ENCODE assay signal across 13 cellular contexts in genomic region chr19:18559685-18560084, GRCh38. TPM values are rescaled to one million over a fixed set of nuclear protein-coding genes. Genes with fewer than 3 reads are reported as not detected.
A peak's percentile ranks its signal among the peaks of the same experiment; 100 is the strongest.
DNase-seq lines count a peak whose midpoint lies in the region; ATAC-seq and TF ChIP-seq lines count a peak whose summit lies in the region.
"Had no signal": no experiment of that assay in that cellular context is flagged by ENCODE, and none has a peak within 500 bp of the region (broad histone marks: within the 10 kb centered on the region; RNA-seq: fewer than 3 reads in every experiment).

No MANE protein-coding gene starts in this region.

- DNase-seq in CD14-positive monocyte (ENCODE audit: low spot score) (no peak), adipocyte (ENCODE audit: low read depth) (no peak), nephron progenitor cell (no peak), glutamatergic neuron (no peak)
- DNase-seq: amygdala, DMS 273 treated with DMSO at 0.1 percent for 48 hours, hippocampal formation, NCI-H2171, RPMI8226 had no signal

- ATAC-seq in HG03025 (IDR thresholded peaks at IDR 0.05; ENCODE audit: low FRiP score, unreplicated experiment) (no peak), HG03432 (IDR thresholded peaks at IDR 0.05; ENCODE audit: unreplicated experiment) (no peak), HG03521 (IDR thresholded peaks at IDR 0.05; ENCODE audit: unreplicated experiment) (no peak)

- intact Hi-C loops in CD14-positive monocyte (cut with micrococcal nuclease), result loop anchor here in 1 of 2 donors (5.0 kb wide), 1 partner anchor 37 kb away; the partner anchor contains the start of gene ELL

- H3K36me3 ChIP-seq in adipocyte (ENCODE audit: control insufficient read depth, insufficient read depth, low read length, severe bottlenecking), result peaks cover 21% of the 10 kb centered on the region

- no peaks in the 10 kb centered on the region for H3K9me3 Mint-ChIP-seq in CD14-positive monocyte
- H3K9me3 Mint-ChIP-seq in IgD-negative memory B cell, result no peaks in the 10 kb centered on the region
- H3K9me3 Mint-ChIP-seq in nephron progenitor cell, result no peaks in the 10 kb centered on the region
- H3K9me3 Mint-ChIP-seq in glutamatergic neuron (ENCODE audit: unreplicated experiment), result peaks cover 4% of the 10 kb centered on the region

- H3K4me1 Mint-ChIP-seq in CD14-positive monocyte (peaks cover 16% of the 10 kb centered on the region), IgD-negative memory B cell (peaks cover 12 to 24% (median 19%) of the 10 kb centered on the region in 3 donors), nephron progenitor cell (peaks cover 9% of the 10 kb centered on the region), glutamatergic neuron (ENCODE audit: low read depth, unreplicated experiment) (peaks cover 3% of the 10 kb centered on the region)

- H3K4me3 ChIP-seq in adipocyte (ENCODE audit: low read length), result no peak overlapping the region

- no peaks in the 10 kb centered on the region for H3K27me3 ChIP-seq in adipocyte (replicated peaks; ENCODE audit: control insufficient read depth, insufficient read depth, low read length)

- H3K36me3 Mint-ChIP-seq in CD14-positive monocyte (peaks cover 31 to 34% of the 10 kb centered on the region in 2 donors), IgD-negative memory B cell (peaks cover 3% of the 10 kb centered on the region), nephron progenitor cell (ENCODE audit: low read depth) (peaks cover 14% of the 10 kb centered on the region), glutamatergic neuron (ENCODE audit: unreplicated experiment) (no peaks in the 10 kb centered on the region)

- TF ChIP-seq CTCF in CD14-positive monocyte (IDR thresholded peaks at IDR 0.05), result no peak
- TF ChIP-seq CTCF in nephron progenitor cell (IDR thresholded peaks at IDR 0.05), result no peak
- TF ChIP-seq CTCF in glutamatergic neuron (IDR thresholded peaks at IDR 0.05; ENCODE audit: partially characterized antibody, unreplicated experiment), result no peak

- H3K27ac Mint-ChIP-seq in CD14-positive monocyte (peak overlapping the region in 5 of 7 donors; percentile 46 to 71 (median 55)), IgD-negative memory B cell (peak overlapping the region; percentile 90 to 98 (median 97)), nephron progenitor cell (peak overlapping the region; percentile 39), glutamatergic neuron (ENCODE audit: unreplicated experiment) (no peak overlapping the region)

- H3K9me3 ChIP-seq in adipocyte (ENCODE audit: control insufficient read depth, low read length), result no peaks in the 10 kb centered on the region

- H3K4me3 Mint-ChIP-seq in CD14-positive monocyte (no peak overlapping the region), IgD-negative memory B cell (peak overlapping the region; percentile 9 to 97 (median 64)), nephron progenitor cell (peak overlapping the region; percentile 40), glutamatergic neuron (ENCODE audit: unreplicated experiment) (no peak overlapping the region)

- peaks cover 0 to 2% (median 0%) of the 10 kb centered on the region in 3 donors for H3K27me3 Mint-ChIP-seq in CD14-positive monocyte (ENCODE audit: low read depth in 3 of 3)
- H3K27me3 Mint-ChIP-seq in IgD-negative memory B cell, result no peaks in the 10 kb centered on the region
- H3K27me3 Mint-ChIP-seq in nephron progenitor cell (ENCODE audit: low read depth, poor library complexity), result peaks cover 9% of the 10 kb centered on the region
- H3K27me3 Mint-ChIP-seq in glutamatergic neuron (ENCODE audit: unreplicated experiment), result no peaks in the 10 kb centered on the region

- H3K9ac ChIP-seq in adipocyte (ENCODE audit: low read length), result peak overlapping the region; percentile 49

- peaks cover 19% of the 10 kb centered on the region for H3K4me1 ChIP-seq in adipocyte (ENCODE audit: control insufficient read depth, insufficient read depth, low read length)

RNA-seq across cellular contexts. Expression of gene KXD1, which starts 2.0 kb away (rescaled TPM):
- polyA plus RNA-seq in CD14-positive monocyte (10 to 100 TPM; 74.4 to 87.9 TPM), IgD-negative memory B cell (82.8 TPM)
- total RNA-seq in glutamatergic neuron (ENCODE audit: unreplicated experiment), result 71.3 TPM

RNA-seq across cellular contexts. Expression of gene UBA52, which starts 12.0 kb away (rescaled TPM):
- polyA plus RNA-seq in CD14-positive monocyte (100 to 1,000 TPM; 832 to 896 TPM), IgD-negative memory B cell (1,891 TPM)
- total RNA-seq in glutamatergic neuron (ENCODE audit: unreplicated experiment), result 826 TPM

RNA-seq across cellular contexts. Expression of gene FKBP8, which starts 16.3 kb away (rescaled TPM):
- polyA plus RNA-seq in CD14-positive monocyte, result 10 to 100 TPM; 78.0 to 81.2 TPM
- 120 TPM for polyA plus RNA-seq in IgD-negative memory B cell
- total RNA-seq in glutamatergic neuron (ENCODE audit: unreplicated experiment), result 203 TPM

RNA-seq across cellular contexts. Expression of gene REX1BD, which starts 28.9 kb away (rescaled TPM):
- polyA plus RNA-seq in CD14-positive monocyte (100 to 1,000 TPM in 1 of 2 donors, 10 to 100 TPM in 1; 83.7 to 122 TPM), IgD-negative memory B cell (138 TPM)
- total RNA-seq in glutamatergic neuron (ENCODE audit: unreplicated experiment), result 54.3 TPM

RNA-seq across cellular contexts. Expression of gene ELL, which starts 37.8 kb away (rescaled TPM):
- polyA plus RNA-seq in CD14-positive monocyte, result 10 to 100 TPM; 12.2 to 12.6 TPM
- polyA plus RNA-seq in IgD-negative memory B cell, result 19.7 TPM
- total RNA-seq in glutamatergic neuron (ENCODE audit: unreplicated experiment), result 11.6 TPM

Comparison
In these comparisons a context has a peak if more than half of its experiments do, and no peak if none do; other contexts are left out.
1. H3K4me3 Mint-ChIP-seq: peak in IgD-negative memory B cell (4 of 4) and nephron progenitor cell (single experiment); none in CD14-positive monocyte (0 of 2) and glutamatergic neuron (single experiment).